ENCODE assay signal across 10 cellular contexts in genomic region chr3:49413338-49413734, GRCh38. TPM values are rescaled to one million over a fixed set of nuclear protein-coding genes. Genes with fewer than 3 reads are reported as not detected.
DNase-seq lines count a peak whose midpoint lies in the region; ATAC-seq, FAIRE-seq and TF ChIP-seq lines count a peak whose summit lies in the region.
"Had no signal": no experiment of that assay in that cellular context is flagged by ENCODE, and none has a peak within 500 bp of the region (broad histone marks: within the 10 kb centered on the region; RNA-seq: fewer than 3 reads in every experiment).

No MANE protein-coding gene starts in this region.

- H3K36me3 ChIP-seq in adipocyte (ENCODE audit: control insufficient read depth, insufficient read depth, low read length, severe bottlenecking), result peaks cover 25% of the 10 kb centered on the region
- H3K36me3 ChIP-seq in HepG2 (replicated peaks in 1 of 2; ENCODE audit: control insufficient read depth in 1 of 2, insufficient read depth in 2 of 2, low read length in 2 of 2), result peaks cover 0 to 6% of the 10 kb centered on the region in 2 experiments; a peak in 2 of 5 replicates
- peaks cover 3% of the 10 kb centered on the region for H3K36me3 ChIP-seq in thoracic aorta

- H3K4me1 Mint-ChIP-seq in activated T-cell treated with anti-CD3 and anti-CD28 coated beads, Interleukin-2, amount 50 U/mL, for 4 hours (ENCODE audit: low read depth), result peaks cover 71% of the 10 kb centered on the region

- peaks cover 48% of the 10 kb centered on the region for H3K79me2 ChIP-seq in HepG2 (ENCODE audit: insufficient read depth, low read length)

- POLR2A ChIA-PET in HepG2 (lab: Yijun Ruan, JAX) (interaction anchor here (1.1 to 3.1 kb wide), 4 partner anchors 9 to 36 kb away, joined by 4 to 48 read pairs (median 22); partner anchors contain the start of genes AMT and NICN1), GM10248 (lab: Yijun Ruan, JAX) (interaction anchor here (0.6 to 2.8 kb wide), 3 partner anchors 9 to 871 kb away, joined by 3 to 26 read pairs (median 12); partner anchors contain the start of genes AMT and USP4)

- H3K4me3 ChIP-seq in adipocyte (ENCODE audit: low read length) (peak overlapping the region; percentile 84), HepG2 (replicated peaks in 1 of 3; ENCODE audit: insufficient read depth in 1 of 3, low read depth in 2 of 3, low read length in 3 of 3) (peak overlapping the region; percentile 79 to 93 (median 88); a peak in 3 of 6 replicates), thoracic aorta (peak overlapping the region; percentile 98)

- peaks cover 12% of the 10 kb centered on the region for H3K36me3 Mint-ChIP-seq in activated T-cell treated with anti-CD3 and anti-CD28 coated beads, Interleukin-2, amount 50 U/mL, for 4 hours (ENCODE audit: insufficient read depth)

- H4K20me1 ChIP-seq in HepG2 (ENCODE audit: insufficient read depth, low read length), result peaks cover 20% of the 10 kb centered on the region

- H3K9me3 ChIP-seq in adipocyte (ENCODE audit: control insufficient read depth, low read length), result no peaks in the 10 kb centered on the region
- H3K9me3 ChIP-seq in HepG2 (ENCODE audit: low read length), result no peaks in the 10 kb centered on the region
- H3K9me3 ChIP-seq in thoracic aorta, result no peaks in the 10 kb centered on the region

- H3K9me3 Mint-ChIP-seq in activated T-cell treated with anti-CD3 and anti-CD28 coated beads, Interleukin-2, amount 50 U/mL, for 4 hours, result no peaks in the 10 kb centered on the region

- BruUV-seq in HepG2 (replicated peaks; lab: Mats Ljungman, UMichigan), result no TSS peak

- CTCF ChIA-PET in HepG2 (lab: Yijun Ruan, JAX; ENCODE audit: low intra/inter-chr PET ratio, low total read pairs), result no interaction called here
- CTCF ChIA-PET in GM10248 (lab: Yijun Ruan, JAX), result interaction anchor here (0.9 to 3.8 kb wide), 4 partner anchors 9 to 74 kb away, joined by 3 to 15 read pairs (median 7); partner anchors contain the start of genes AMT and USP4

- WGBS in HepG2 (ENCODE audit: low lambda C conversion rate), result 83% methylated on average over 6 of the region's 6 CpGs

- no peak for TF ChIP-seq RAD21 in HepG2 (CRISPR knock-in tag; IDR thresholded peaks at IDR 0.05)

- no peak for TF ChIP-seq POLR2A in HepG2 (IDR thresholded peaks at IDR 0.05; ENCODE audit: insufficient read depth in 1 of 2, low read depth in 2 of 2, low read length in 2 of 2)

- TF ChIP-seq EP300 in HepG2 (IDR thresholded peaks at IDR 0.05; ENCODE audit: low read depth in 2 of 2, low read length in 2 of 2), result no peak
- TF ChIP-seq EP300 in HepG2 (CRISPR knock-in tag; IDR thresholded peaks at IDR 0.05; ENCODE audit: borderline replicate concordance), result no peak

- no peak for DNase-seq in activated T-cell treated with anti-CD3 and anti-CD28 coated beads, Interleukin-2, amount 50 U/mL, for 4 hours
- no peak for DNase-seq in activated T-cell treated with anti-CD3 and anti-CD28 coated beads, Interleukin-2, amount 50 U/mL, for 48 hours
- DNase-seq in adipocyte (ENCODE audit: low read depth) (no peak), HepG2 (ENCODE audit: low spot score) (no peak), thoracic aorta (ENCODE audit: low spot score) (no peak), DMS153 (lab: John Stamatoyannopoulos, UW) (no peak), GM10248 (ENCODE audit: extremely low spot score) (no peak)
- no peak for DNase-seq in activated CD8-positive, alpha-beta memory T cell treated with anti-CD3 and anti-CD28 coated beads, Interleukin-2, amount 50 U/mL, for 4 hours
- DNase-seq: NCI-H510A had no signal

- H3K9ac ChIP-seq in adipocyte (ENCODE audit: low read length), result peak overlapping the region; percentile 97
- peak overlapping the region; percentile 98 for H3K9ac ChIP-seq in HepG2 (ENCODE audit: insufficient read depth, low read depth, low read length)

- ATAC-seq in activated T-cell treated with anti-CD3 and anti-CD28 coated beads, Interleukin-2, amount 50 U/mL, for 4 hours, result no peak
- no peak for ATAC-seq in HepG2
- no peak for ATAC-seq in thoracic aorta (ENCODE audit: insufficient number of reproducible peaks, low FRiP score, low read depth)

- no peak overlapping the region for H2AFZ ChIP-seq in HepG2 (ENCODE audit: low read length)

- intact Hi-C loops in HepG2 (cut with micrococcal nuclease; ENCODE audit: unreplicated experiment), result loop anchor here (2.0 to 5.0 kb wide), 3 partner anchors 35 to 321 kb away; partner anchors contain the start of genes GPX1 and QRICH1

- H3K27me3 ChIP-seq in adipocyte (replicated peaks; ENCODE audit: control insufficient read depth, insufficient read depth, low read length) (no peaks in the 10 kb centered on the region), HepG2 (ENCODE audit: control insufficient read depth in 1 of 2, insufficient read depth in 2 of 2, low read length in 2 of 2) (no peaks in the 10 kb centered on the region; a peak in 1 of 5 replicates), thoracic aorta (replicated peaks; ENCODE audit: insufficient read depth) (no peaks in the 10 kb centered on the region)

- H3K4me3 Mint-ChIP-seq in activated T-cell treated with anti-CD3 and anti-CD28 coated beads, Interleukin-2, amount 50 U/mL, for 4 hours, result peak overlapping the region; percentile 89

- H3K4me1 ChIP-seq in adipocyte (ENCODE audit: control insufficient read depth, insufficient read depth, low read length) (peaks cover 31% of the 10 kb centered on the region), HepG2 (ENCODE audit: insufficient read depth, low read length) (peaks cover 40% of the 10 kb centered on the region), thoracic aorta (ENCODE audit: control insufficient read depth in 1 of 2, low read depth in 2 of 2) (peaks cover 39 to 53% of the 10 kb centered on the region in 2 donors)

- no peaks in the 10 kb centered on the region for H3K27me3 Mint-ChIP-seq in activated T-cell treated with anti-CD3 and anti-CD28 coated beads, Interleukin-2, amount 50 U/mL, for 4 hours (ENCODE audit: low read depth)

- in situ Hi-C loops in HepG2 (cut with HindIII; ENCODE audit: extremely low pct_ligation_motif_present, low pct_unique_long_range_greater_than_20kb), result no loop called here

- no peak for FAIRE-seq in HepG2 (lab: Jason Lieb, UNC)
- FAIRE-seq: D721Med had no signal

- H3K27ac ChIP-seq in HepG2 (ENCODE audit: extremely low read length, insufficient read depth, low read length) (peak overlapping the region; percentile 91), thoracic aorta (peak overlapping the region; percentile 85 to 98)

- H3K4me2 ChIP-seq in HepG2 (ENCODE audit: low read depth, low read length), result peak overlapping the region; percentile 98

- TF ChIP-seq CTCF in HepG2 (CRISPR knock-in tag; IDR thresholded peaks at IDR 0.05) (no peak), thoracic aorta (IDR thresholded peaks at IDR 0.05) (no peak), GM10248 (IDR thresholded peaks at IDR 0.05; ENCODE audit: control extremely low read depth, extremely low read depth, low read depth, missing control alignments) (no peak)

RNA-seq across cellular contexts. Expression of gene TCTA, which starts 1.1 kb away (rescaled TPM):
- 10 to 100 TPM; 20.0 to 21.8 (median 20.1) TPM for total RNA-seq in activated T-cell treated with anti-CD3 and anti-CD28 coated beads, Interleukin-2, amount 50 U/mL, for 4 hours
- total RNA-seq in HepG2 (2016; rRNA removed; fragmentation: Illumina TruSeq; extraction: Trizol) (6.7 and 8.3 TPM in 2 replicates), thoracic aorta (10 to 100 TPM; 25.7 to 32.4 TPM)
- 3.9 and 5.0 TPM in 2 replicates for total RNA-seq in HepG2 (2016; cell fraction: cytosol; rRNA removed; fragmentation: Illumina TruSeq; extraction: Trizol; ENCODE audit: low read depth)
- 7.2 and 7.8 TPM in 2 replicates for total RNA-seq in HepG2 (2016; cell fraction: insoluble cytoplasmic fraction; rRNA removed; fragmentation: Illumina TruSeq; extraction: Trizol)
- 10.0 and 10.7 TPM in 2 replicates for total RNA-seq in HepG2 (2016; cell fraction: membrane; rRNA removed; fragmentation: Illumina TruSeq; extraction: Trizol)
- 5.5 and 6.8 TPM in 2 replicates for total RNA-seq in HepG2 (2016; cell fraction: nucleus; rRNA removed; fragmentation: Illumina TruSeq; extraction: Trizol)
- 13.2 and 14.0 TPM in 2 replicates for polyA plus RNA-seq in HepG2 (2011; rRNA removed)
- 11.5 and 14.0 TPM in 2 replicates for polyA plus RNA-seq in HepG2 (2011; cell fraction: cytosol; rRNA removed)
- 8.3 and 12.0 TPM in 2 replicates for polyA plus RNA-seq in HepG2 (2011; cell fraction: nucleus; rRNA removed)
- 6.6 and 7.1 TPM in 2 replicates for polyA plus RNA-seq in HepG2 (2012)
- polyA plus RNA-seq in HepG2 (2016; cell fraction: cytosol; fragmentation: Illumina TruSeq; extraction: Trizol; ENCODE audit: low read depth), result 6.2 and 6.7 TPM in 2 replicates
- polyA plus RNA-seq in HepG2 (2016; cell fraction: insoluble cytoplasmic fraction; fragmentation: Illumina TruSeq; extraction: Trizol; ENCODE audit: low read depth), result 10.5 and 11.0 TPM in 2 replicates
- 11.6 and 12.6 TPM in 2 replicates for polyA plus RNA-seq in HepG2 (2016; cell fraction: membrane; fragmentation: Illumina TruSeq; extraction: Trizol; ENCODE audit: low read depth)
- polyA plus RNA-seq in HepG2 (2016; cell fraction: nucleus; fragmentation: Illumina TruSeq; extraction: Trizol; ENCODE audit: insufficient read depth, low read depth), result 15.5 and 16.4 TPM in 2 replicates
- 21.6 and 54.5 TPM in 2 replicates for polyA minus RNA-seq in HepG2 (2011; rRNA and poly(A)+ RNA removed; ENCODE audit: low replicate concordance)
- 3.4 and 4.5 TPM in 2 replicates for polyA minus RNA-seq in HepG2 (2011; cell fraction: cytosol; rRNA and poly(A)+ RNA removed)
- polyA minus RNA-seq in HepG2 (2011; cell fraction: nucleus; rRNA and poly(A)+ RNA removed), result 11.6 and 15.8 TPM in 2 replicates

RNA-seq across cellular contexts. Expression of gene RHOA, which starts 1.6 kb away (rescaled TPM):
- total RNA-seq in activated T-cell treated with anti-CD3 and anti-CD28 coated beads, Interleukin-2, amount 50 U/mL, for 4 hours, result 100 to 1,000 TPM; 390 to 408 (median 408) TPM
- 177 and 258 TPM in 2 replicates for total RNA-seq in HepG2 (2016; rRNA removed; fragmentation: Illumina TruSeq; extraction: Trizol)
- 50.5 and 58.1 TPM in 2 replicates for total RNA-seq in HepG2 (2016; cell fraction: cytosol; rRNA removed; fragmentation: Illumina TruSeq; extraction: Trizol; ENCODE audit: low read depth)
- 183 and 252 TPM in 2 replicates for total RNA-seq in HepG2 (2016; cell fraction: insoluble cytoplasmic fraction; rRNA removed; fragmentation: Illumina TruSeq; extraction: Trizol)
- total RNA-seq in HepG2 (2016; cell fraction: membrane; rRNA removed; fragmentation: Illumina TruSeq; extraction: Trizol), result 129 and 135 TPM in 2 replicates
- 83.6 and 89.9 TPM in 2 replicates for total RNA-seq in HepG2 (2016; cell fraction: nucleus; rRNA removed; fragmentation: Illumina TruSeq; extraction: Trizol)
- 117 and 131 TPM in 2 replicates for polyA plus RNA-seq in HepG2 (2011; rRNA removed)
- 162 and 178 TPM in 2 replicates for polyA plus RNA-seq in HepG2 (2011; cell fraction: cytosol; rRNA removed)
- polyA plus RNA-seq in HepG2 (2011; cell fraction: nucleus; rRNA removed), result 76.7 and 78.5 TPM in 2 replicates
- 241 and 267 TPM in 2 replicates for polyA plus RNA-seq in HepG2 (2012)
- polyA plus RNA-seq in HepG2 (2016; cell fraction: cytosol; fragmentation: Illumina TruSeq; extraction: Trizol; ENCODE audit: low read depth), result 79.3 and 88.5 TPM in 2 replicates
- polyA plus RNA-seq in HepG2 (2016; cell fraction: insoluble cytoplasmic fraction; fragmentation: Illumina TruSeq; extraction: Trizol; ENCODE audit: low read depth), result 399 and 414 TPM in 2 replicates
- 155 and 170 TPM in 2 replicates for polyA plus RNA-seq in HepG2 (2016; cell fraction: membrane; fragmentation: Illumina TruSeq; extraction: Trizol; ENCODE audit: low read depth)
- 173 and 175 TPM in 2 replicates for polyA plus RNA-seq in HepG2 (2016; cell fraction: nucleus; fragmentation: Illumina TruSeq; extraction: Trizol; ENCODE audit: insufficient read depth, low read depth)
- 235 and 368 TPM in 2 replicates for polyA minus RNA-seq in HepG2 (2011; rRNA and poly(A)+ RNA removed; ENCODE audit: low replicate concordance)
- polyA minus RNA-seq in HepG2 (2011; cell fraction: cytosol; rRNA and poly(A)+ RNA removed), result 201 and 223 TPM in 2 replicates
- polyA minus RNA-seq in HepG2 (2011; cell fraction: nucleus; rRNA and poly(A)+ RNA removed), result 42.7 and 56.9 TPM in 2 replicates
- total RNA-seq in thoracic aorta, result 100 to 1,000 TPM; 524 to 630 TPM

RNA-seq across cellular contexts. Expression of gene AMT, which starts 8.9 kb away (rescaled TPM):
- 1 to 10 TPM in 1 of 3 donors, under 1 TPM in 2; 0.50 to 1.1 (median 0.81) TPM for total RNA-seq in activated T-cell treated with anti-CD3 and anti-CD28 coated beads, Interleukin-2, amount 50 U/mL, for 4 hours
- 32.5 and 35.3 TPM in 2 replicates for total RNA-seq in HepG2 (2016; rRNA removed; fragmentation: Illumina TruSeq; extraction: Trizol)
- total RNA-seq in HepG2 (2016; cell fraction: cytosol; rRNA removed; fragmentation: Illumina TruSeq; extraction: Trizol; ENCODE audit: low read depth), result 12.9 and 16.7 TPM in 2 replicates
- 33.2 and 38.6 TPM in 2 replicates for total RNA-seq in HepG2 (2016; cell fraction: insoluble cytoplasmic fraction; rRNA removed; fragmentation: Illumina TruSeq; extraction: Trizol)
- total RNA-seq in HepG2 (2016; cell fraction: membrane; rRNA removed; fragmentation: Illumina TruSeq; extraction: Trizol), result 16.9 and 22.1 TPM in 2 replicates
- total RNA-seq in HepG2 (2016; cell fraction: nucleus; rRNA removed; fragmentation: Illumina TruSeq; extraction: Trizol), result 22.8 and 23.3 TPM in 2 replicates
- 59.0 and 59.2 TPM in 2 replicates for polyA plus RNA-seq in HepG2 (2011; rRNA removed)
- 37.6 and 44.9 TPM in 2 replicates for polyA plus RNA-seq in HepG2 (2011; cell fraction: cytosol; rRNA removed)
- 201 and 205 TPM in 2 replicates for polyA plus RNA-seq in HepG2 (2011; cell fraction: nucleus; rRNA removed)
- polyA plus RNA-seq in HepG2 (2012), result 19.8 and 30.2 TPM in 2 replicates
- polyA plus RNA-seq in HepG2 (2016; cell fraction: cytosol; fragmentation: Illumina TruSeq; extraction: Trizol; ENCODE audit: low read depth), result 8.3 and 9.4 TPM in 2 replicates
- polyA plus RNA-seq in HepG2 (2016; cell fraction: insoluble cytoplasmic fraction; fragmentation: Illumina TruSeq; extraction: Trizol; ENCODE audit: low read depth), result 36.2 and 36.3 TPM in 2 replicates
- 14.7 and 18.6 TPM in 2 replicates for polyA plus RNA-seq in HepG2 (2016; cell fraction: membrane; fragmentation: Illumina TruSeq; extraction: Trizol; ENCODE audit: low read depth)
- polyA plus RNA-seq in HepG2 (2016; cell fraction: nucleus; fragmentation: Illumina TruSeq; extraction: Trizol; ENCODE audit: insufficient read depth, low read depth), result 57.5 and 61.4 TPM in 2 replicates
- polyA minus RNA-seq in HepG2 (2011; rRNA and poly(A)+ RNA removed; ENCODE audit: low replicate concordance), result 0.72 and 63.8 TPM in 2 replicates
- 17.1 and 17.9 TPM in 2 replicates for polyA minus RNA-seq in HepG2 (2011; cell fraction: cytosol; rRNA and poly(A)+ RNA removed)
- 21.5 and 23.1 TPM in 2 replicates for polyA minus RNA-seq in HepG2 (2011; cell fraction: nucleus; rRNA and poly(A)+ RNA removed)
- total RNA-seq in thoracic aorta, result 1 to 10 TPM; 7.0 to 7.2 TPM

RNA-seq across cellular contexts. Expression of gene NICN1, which starts 15.8 kb away (rescaled TPM):
- total RNA-seq in activated T-cell treated with anti-CD3 and anti-CD28 coated beads, Interleukin-2, amount 50 U/mL, for 4 hours, result 1 to 10 TPM; 5.5 to 5.8 (median 5.8) TPM
- 9.0 and 11.0 TPM in 2 replicates for total RNA-seq in HepG2 (2016; rRNA removed; fragmentation: Illumina TruSeq; extraction: Trizol)
- 0.51 and 0.62 TPM in 2 replicates for total RNA-seq in HepG2 (2016; cell fraction: cytosol; rRNA removed; fragmentation: Illumina TruSeq; extraction: Trizol; ENCODE audit: low read depth)
- 8.7 and 10.9 TPM in 2 replicates for total RNA-seq in HepG2 (2016; cell fraction: insoluble cytoplasmic fraction; rRNA removed; fragmentation: Illumina TruSeq; extraction: Trizol)
- 2.2 and 2.6 TPM in 2 replicates for total RNA-seq in HepG2 (2016; cell fraction: membrane; rRNA removed; fragmentation: Illumina TruSeq; extraction: Trizol)
- 5.7 and 7.5 TPM in 2 replicates for total RNA-seq in HepG2 (2016; cell fraction: nucleus; rRNA removed; fragmentation: Illumina TruSeq; extraction: Trizol)
- polyA plus RNA-seq in HepG2 (2011; rRNA removed), result 18.7 and 21.1 TPM in 2 replicates
- 8.1 and 9.1 TPM in 2 replicates for polyA plus RNA-seq in HepG2 (2011; cell fraction: cytosol; rRNA removed)
- 161 and 166 TPM in 2 replicates for polyA plus RNA-seq in HepG2 (2011; cell fraction: nucleus; rRNA removed)
- polyA plus RNA-seq in HepG2 (2012), result 10.1 and 10.5 TPM in 2 replicates
- 0.82 and 1.3 TPM in 2 replicates for polyA plus RNA-seq in HepG2 (2016; cell fraction: cytosol; fragmentation: Illumina TruSeq; extraction: Trizol; ENCODE audit: low read depth)
- 13.5 and 14.4 TPM in 2 replicates for polyA plus RNA-seq in HepG2 (2016; cell fraction: insoluble cytoplasmic fraction; fragmentation: Illumina TruSeq; extraction: Trizol; ENCODE audit: low read depth)
- polyA plus RNA-seq in HepG2 (2016; cell fraction: membrane; fragmentation: Illumina TruSeq; extraction: Trizol; ENCODE audit: low read depth), result 3.7 and 4.2 TPM in 2 replicates
- 14.6 and 14.9 TPM in 2 replicates for polyA plus RNA-seq in HepG2 (2016; cell fraction: nucleus; fragmentation: Illumina TruSeq; extraction: Trizol; ENCODE audit: insufficient read depth, low read depth)
- 14.5 and 30.0 TPM in 2 replicates for polyA minus RNA-seq in HepG2 (2011; rRNA and poly(A)+ RNA removed; ENCODE audit: low replicate concordance)
- 9.4 and 10.9 TPM in 2 replicates for polyA minus RNA-seq in HepG2 (2011; cell fraction: cytosol; rRNA and poly(A)+ RNA removed)
- polyA minus RNA-seq in HepG2 (2011; cell fraction: nucleus; rRNA and poly(A)+ RNA removed), result 8.9 and 11.8 TPM in 2 replicates
- 10 to 100 TPM in 1 of 2 donors, 1 to 10 TPM in 1; 9.8 to 13.5 TPM for total RNA-seq in thoracic aorta

RNA-seq across cellular contexts. Expression of gene GPX1, which starts 55.2 kb away (rescaled TPM):
- total RNA-seq in activated T-cell treated with anti-CD3 and anti-CD28 coated beads, Interleukin-2, amount 50 U/mL, for 4 hours, result 100 to 1,000 TPM; 109 to 152 (median 132) TPM
- total RNA-seq in HepG2 (2016; rRNA removed; fragmentation: Illumina TruSeq; extraction: Trizol) (149 and 169 TPM in 2 replicates), thoracic aorta (100 to 1,000 TPM; 187 to 319 TPM)
- total RNA-seq in HepG2 (2016; cell fraction: cytosol; rRNA removed; fragmentation: Illumina TruSeq; extraction: Trizol; ENCODE audit: low read depth), result 205 and 280 TPM in 2 replicates
- total RNA-seq in HepG2 (2016; cell fraction: insoluble cytoplasmic fraction; rRNA removed; fragmentation: Illumina TruSeq; extraction: Trizol), result 148 and 173 TPM in 2 replicates
- 276 and 347 TPM in 2 replicates for total RNA-seq in HepG2 (2016; cell fraction: membrane; rRNA removed; fragmentation: Illumina TruSeq; extraction: Trizol)
- 56.7 and 58.1 TPM in 2 replicates for total RNA-seq in HepG2 (2016; cell fraction: nucleus; rRNA removed; fragmentation: Illumina TruSeq; extraction: Trizol)
- 167 and 168 TPM in 2 replicates for polyA plus RNA-seq in HepG2 (2011; rRNA removed)
- polyA plus RNA-seq in HepG2 (2011; cell fraction: cytosol; rRNA removed), result 122 and 246 TPM in 2 replicates
- 103 and 106 TPM in 2 replicates for polyA plus RNA-seq in HepG2 (2011; cell fraction: nucleus; rRNA removed)
- polyA plus RNA-seq in HepG2 (2012), result 61.4 and 66.5 TPM in 2 replicates
- 349 and 479 TPM in 2 replicates for polyA plus RNA-seq in HepG2 (2016; cell fraction: cytosol; fragmentation: Illumina TruSeq; extraction: Trizol; ENCODE audit: low read depth)
- polyA plus RNA-seq in HepG2 (2016; cell fraction: insoluble cytoplasmic fraction; fragmentation: Illumina TruSeq; extraction: Trizol; ENCODE audit: low read depth), result 254 and 267 TPM in 2 replicates
- polyA plus RNA-seq in HepG2 (2016; cell fraction: membrane; fragmentation: Illumina TruSeq; extraction: Trizol; ENCODE audit: low read depth), result 392 and 448 TPM in 2 replicates
- polyA plus RNA-seq in HepG2 (2016; cell fraction: nucleus; fragmentation: Illumina TruSeq; extraction: Trizol; ENCODE audit: insufficient read depth, low read depth), result 140 and 150 TPM in 2 replicates
- polyA minus RNA-seq in HepG2 (2011; rRNA and poly(A)+ RNA removed; ENCODE audit: low replicate concordance), result 140 and 218 TPM in 2 replicates
- polyA minus RNA-seq in HepG2 (2011; cell fraction: cytosol; rRNA and poly(A)+ RNA removed), result 38.9 and 50.8 TPM in 2 replicates
- 19.5 and 22.8 TPM in 2 replicates for polyA minus RNA-seq in HepG2 (2011; cell fraction: nucleus; rRNA and poly(A)+ RNA removed)
